1 cellular context compared by ENCODE assay signal in the genomic region with DNA sequence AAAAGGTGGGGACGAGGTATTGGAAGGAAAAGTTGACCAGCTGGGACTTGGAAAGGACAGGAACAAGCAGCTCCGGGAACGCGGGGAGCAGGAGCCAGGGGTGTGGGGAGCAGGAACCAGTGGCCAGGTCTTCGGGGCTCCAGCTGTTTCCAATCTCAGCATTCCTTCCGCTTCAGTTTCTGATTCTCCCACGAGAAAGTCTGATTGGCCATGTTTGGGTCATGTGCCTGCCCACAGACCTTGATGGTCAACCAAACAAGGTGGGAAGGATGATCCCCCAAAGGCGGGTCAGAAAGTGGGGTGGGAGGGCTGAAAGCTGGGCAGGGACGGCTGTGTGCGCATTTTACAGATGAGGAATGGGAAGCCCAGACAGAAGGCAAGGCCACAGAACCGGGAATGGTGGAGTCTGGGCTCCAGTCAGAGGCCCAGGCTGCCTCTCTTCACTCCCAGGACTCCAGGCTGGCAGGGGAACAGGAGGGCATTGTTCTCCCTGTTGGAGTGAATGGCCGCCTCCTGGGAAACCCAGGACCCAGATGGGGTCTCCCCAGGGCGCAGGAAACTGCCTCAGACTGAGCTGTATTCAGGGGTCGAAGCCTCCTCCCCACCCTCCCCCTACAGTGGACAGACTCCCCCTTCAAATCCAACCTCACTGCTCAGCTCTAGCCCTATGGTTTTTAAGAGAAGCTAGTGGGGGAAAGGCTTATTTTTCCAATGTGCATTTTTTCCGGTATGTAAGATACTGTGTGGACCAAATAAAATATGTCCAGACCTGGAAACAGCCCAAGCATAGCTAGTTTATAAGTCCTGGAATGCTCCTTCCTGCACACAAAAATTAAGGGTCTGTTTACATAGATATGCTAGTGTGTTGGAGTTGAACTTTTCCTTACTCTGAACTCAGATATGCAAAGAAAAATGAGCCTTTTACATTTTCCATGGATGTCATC.
TF ChIP-seq lines count a peak whose summit lies in the region.

No MANE protein-coding gene starts in this region.

TF ChIP-seq in HepG2, 621 proteins besides CTCF, POLR2A, EP300 and RAD21 (continued from another document and continues in another):
- TF ChIP-seq, protein P1, sequence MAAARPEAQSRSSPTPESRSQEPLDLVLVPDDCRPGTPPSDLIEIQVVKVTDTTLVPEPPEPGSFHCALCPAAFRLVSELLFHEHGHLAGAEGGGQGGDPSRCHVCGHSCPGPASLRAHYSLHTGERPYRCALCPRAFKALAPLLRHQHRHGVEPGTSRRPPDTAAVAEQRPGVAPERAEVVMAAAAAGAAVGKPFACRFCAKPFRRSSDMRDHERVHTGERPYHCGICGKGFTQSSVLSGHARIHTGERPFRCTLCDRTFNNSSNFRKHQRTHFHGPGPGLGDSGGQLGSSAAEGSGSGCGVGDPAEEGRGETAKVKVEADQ (CRISPR knock-in tag; IDR thresholded peaks at IDR 0.05; ENCODE audit: borderline replicate concordance) = no peak
- TF ChIP-seq RARA (CRISPR knock-in tag; IDR thresholded peaks at IDR 0.05) (no peak), MAFG (CRISPR knock-in tag; IDR thresholded peaks at IDR 0.05) (no peak), PCBP2 (optimal IDR thresholded peaks at IDR 0.05; ENCODE audit: low read depth, low read length, poor library complexity, severe bottlenecking) (no peak), CBX1 (IDR thresholded peaks at IDR 0.05; ENCODE audit: low read depth) (no peak), MATR3 (CRISPR knock-in tag; IDR thresholded peaks at IDR 0.05) (no peak), GATA4 (IDR thresholded peaks at IDR 0.05; ENCODE audit: borderline replicate concordance, low read depth) (no peak), RBFOX2 (IDR thresholded peaks at IDR 0.05; ENCODE audit: low read depth, low read length) (no peak), ZNF652 (CRISPR knock-in tag; IDR thresholded peaks at IDR 0.05; ENCODE audit: borderline replicate concordance, low read depth) (no peak), ZNF274 (CRISPR knock-in tag; IDR thresholded peaks at IDR 0.05) (peak; percentile 41; the same call in 1 of the 2 replicates), ZNF766 (CRISPR knock-in tag; IDR thresholded peaks at IDR 0.05; ENCODE audit: borderline replicate concordance) (0 out of 2 replicates have a peak, but pooled peaks have one; percentile 52), ELF4 (CRISPR knock-in tag; IDR thresholded peaks at IDR 0.05; ENCODE audit: borderline replicate concordance) (no peak), ZNF546 (CRISPR knock-in tag; conservative IDR thresholded peaks at IDR 0.05) (no peak), ZFX (CRISPR knock-in tag; IDR thresholded peaks at IDR 0.05; ENCODE audit: low read depth) (0 out of 2 replicates have a peak, but pooled peaks have one; percentile 29), SP140L (CRISPR knock-in tag; IDR thresholded peaks at IDR 0.05; ENCODE audit: borderline replicate concordance) (no peak), ZNF891 (CRISPR knock-in tag; IDR thresholded peaks at IDR 0.05) (no peak), ZNF552 (CRISPR knock-in tag; IDR thresholded peaks at IDR 0.05; ENCODE audit: borderline replicate concordance) (no peak), PRMT3 (CRISPR knock-in tag; IDR thresholded peaks at IDR 0.05; ENCODE audit: borderline replicate concordance, low read depth) (no peak), ZBTB38 (CRISPR knock-in tag; IDR thresholded peaks at IDR 0.05) (no peak), HNRNPUL1 (IDR thresholded peaks at IDR 0.05; ENCODE audit: low read depth, low read length) (no peak), KLF6 (CRISPR knock-in tag; IDR thresholded peaks at IDR 0.05) (0 out of 2 replicates have a peak, but pooled peaks have one; percentile 13), CENPT (CRISPR knock-in tag; IDR thresholded peaks at IDR 0.05; ENCODE audit: low read depth) (no peak)
- TF ChIP-seq, protein P2, sequence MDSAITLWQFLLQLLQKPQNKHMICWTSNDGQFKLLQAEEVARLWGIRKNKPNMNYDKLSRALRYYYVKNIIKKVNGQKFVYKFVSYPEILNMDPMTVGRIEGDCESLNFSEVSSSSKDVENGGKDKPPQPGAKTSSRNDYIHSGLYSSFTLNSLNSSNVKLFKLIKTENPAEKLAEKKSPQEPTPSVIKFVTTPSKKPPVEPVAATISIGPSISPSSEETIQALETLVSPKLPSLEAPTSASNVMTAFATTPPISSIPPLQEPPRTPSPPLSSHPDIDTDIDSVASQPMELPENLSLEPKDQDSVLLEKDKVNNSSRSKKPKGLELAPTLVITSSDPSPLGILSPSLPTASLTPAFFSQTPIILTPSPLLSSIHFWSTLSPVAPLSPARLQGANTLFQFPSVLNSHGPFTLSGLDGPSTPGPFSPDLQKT (CRISPR knock-in tag; IDR thresholded peaks at IDR 0.05; ENCODE audit: borderline replicate concordance) = no peak
- TF ChIP-seq, protein P3, sequence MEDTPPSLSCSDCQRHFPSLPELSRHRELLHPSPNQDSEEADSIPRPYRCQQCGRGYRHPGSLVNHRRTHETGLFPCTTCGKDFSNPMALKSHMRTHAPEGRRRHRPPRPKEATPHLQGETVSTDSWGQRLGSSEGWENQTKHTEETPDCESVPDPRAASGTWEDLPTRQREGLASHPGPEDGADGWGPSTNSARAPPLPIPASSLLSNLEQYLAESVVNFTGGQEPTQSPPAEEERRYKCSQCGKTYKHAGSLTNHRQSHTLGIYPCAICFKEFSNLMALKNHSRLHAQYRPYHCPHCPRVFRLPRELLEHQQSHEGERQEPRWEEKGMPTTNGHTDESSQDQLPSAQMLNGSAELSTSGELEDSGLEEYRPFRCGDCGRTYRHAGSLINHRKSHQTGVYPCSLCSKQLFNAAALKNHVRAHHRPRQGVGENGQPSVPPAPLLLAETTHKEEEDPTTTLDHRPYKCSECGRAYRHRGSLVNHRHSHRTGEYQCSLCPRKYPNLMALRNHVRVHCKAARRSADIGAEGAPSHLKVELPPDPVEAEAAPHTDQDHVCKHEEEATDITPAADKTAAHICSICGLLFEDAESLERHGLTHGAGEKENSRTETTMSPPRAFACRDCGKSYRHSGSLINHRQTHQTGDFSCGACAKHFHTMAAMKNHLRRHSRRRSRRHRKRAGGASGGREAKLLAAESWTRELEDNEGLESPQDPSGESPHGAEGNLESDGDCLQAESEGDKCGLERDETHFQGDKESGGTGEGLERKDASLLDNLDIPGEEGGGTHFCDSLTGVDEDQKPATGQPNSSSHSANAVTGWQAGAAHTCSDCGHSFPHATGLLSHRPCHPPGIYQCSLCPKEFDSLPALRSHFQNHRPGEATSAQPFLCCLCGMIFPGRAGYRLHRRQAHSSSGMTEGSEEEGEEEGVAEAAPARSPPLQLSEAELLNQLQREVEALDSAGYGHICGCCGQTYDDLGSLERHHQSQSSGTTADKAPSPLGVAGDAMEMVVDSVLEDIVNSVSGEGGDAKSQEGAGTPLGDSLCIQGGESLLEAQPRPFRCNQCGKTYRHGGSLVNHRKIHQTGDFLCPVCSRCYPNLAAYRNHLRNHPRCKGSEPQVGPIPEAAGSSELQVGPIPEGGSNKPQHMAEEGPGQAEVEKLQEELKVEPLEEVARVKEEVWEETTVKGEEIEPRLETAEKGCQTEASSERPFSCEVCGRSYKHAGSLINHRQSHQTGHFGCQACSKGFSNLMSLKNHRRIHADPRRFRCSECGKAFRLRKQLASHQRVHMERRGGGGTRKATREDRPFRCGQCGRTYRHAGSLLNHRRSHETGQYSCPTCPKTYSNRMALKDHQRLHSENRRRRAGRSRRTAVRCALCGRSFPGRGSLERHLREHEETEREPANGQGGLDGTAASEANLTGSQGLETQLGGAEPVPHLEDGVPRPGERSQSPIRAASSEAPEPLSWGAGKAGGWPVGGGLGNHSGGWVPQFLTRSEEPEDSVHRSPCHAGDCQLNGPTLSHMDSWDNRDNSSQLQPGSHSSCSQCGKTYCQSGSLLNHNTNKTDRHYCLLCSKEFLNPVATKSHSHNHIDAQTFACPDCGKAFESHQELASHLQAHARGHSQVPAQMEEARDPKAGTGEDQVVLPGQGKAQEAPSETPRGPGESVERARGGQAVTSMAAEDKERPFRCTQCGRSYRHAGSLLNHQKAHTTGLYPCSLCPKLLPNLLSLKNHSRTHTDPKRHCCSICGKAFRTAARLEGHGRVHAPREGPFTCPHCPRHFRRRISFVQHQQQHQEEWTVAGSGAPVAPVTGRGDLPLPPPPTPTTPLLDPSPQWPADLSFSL (CRISPR knock-in tag; IDR thresholded peaks at IDR 0.05) = no peak
- TF ChIP-seq, protein P4, sequence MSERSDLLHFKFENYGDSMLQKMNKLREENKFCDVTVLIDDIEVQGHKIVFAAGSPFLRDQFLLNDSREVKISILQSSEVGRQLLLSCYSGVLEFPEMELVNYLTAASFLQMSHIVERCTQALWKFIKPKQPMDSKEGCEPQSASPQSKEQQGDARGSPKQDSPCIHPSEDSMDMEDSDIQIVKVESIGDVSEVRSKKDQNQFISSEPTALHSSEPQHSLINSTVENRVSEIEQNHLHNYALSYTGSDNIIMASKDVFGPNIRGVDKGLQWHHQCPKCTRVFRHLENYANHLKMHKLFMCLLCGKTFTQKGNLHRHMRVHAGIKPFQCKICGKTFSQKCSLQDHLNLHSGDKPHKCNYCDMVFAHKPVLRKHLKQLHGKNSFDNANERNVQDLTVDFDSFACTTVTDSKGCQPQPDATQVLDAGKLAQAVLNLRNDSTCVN (CRISPR knock-in tag; IDR thresholded peaks at IDR 0.05; ENCODE audit: borderline replicate concordance) = no peak
- TF ChIP-seq, protein P5, sequence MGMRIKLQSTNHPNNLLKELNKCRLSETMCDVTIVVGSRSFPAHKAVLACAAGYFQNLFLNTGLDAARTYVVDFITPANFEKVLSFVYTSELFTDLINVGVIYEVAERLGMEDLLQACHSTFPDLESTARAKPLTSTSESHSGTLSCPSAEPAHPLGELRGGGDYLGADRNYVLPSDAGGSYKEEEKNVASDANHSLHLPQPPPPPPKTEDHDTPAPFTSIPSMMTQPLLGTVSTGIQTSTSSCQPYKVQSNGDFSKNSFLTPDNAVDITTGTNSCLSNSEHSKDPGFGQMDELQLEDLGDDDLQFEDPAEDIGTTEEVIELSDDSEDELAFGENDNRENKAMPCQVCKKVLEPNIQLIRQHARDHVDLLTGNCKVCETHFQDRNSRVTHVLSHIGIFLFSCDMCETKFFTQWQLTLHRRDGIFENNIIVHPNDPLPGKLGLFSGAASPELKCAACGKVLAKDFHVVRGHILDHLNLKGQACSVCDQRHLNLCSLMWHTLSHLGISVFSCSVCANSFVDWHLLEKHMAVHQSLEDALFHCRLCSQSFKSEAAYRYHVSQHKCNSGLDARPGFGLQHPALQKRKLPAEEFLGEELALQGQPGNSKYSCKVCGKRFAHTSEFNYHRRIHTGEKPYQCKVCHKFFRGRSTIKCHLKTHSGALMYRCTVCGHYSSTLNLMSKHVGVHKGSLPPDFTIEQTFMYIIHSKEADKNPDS (CRISPR knock-in tag; IDR thresholded peaks at IDR 0.05) = no peak
- TF ChIP-seq, protein P6, sequence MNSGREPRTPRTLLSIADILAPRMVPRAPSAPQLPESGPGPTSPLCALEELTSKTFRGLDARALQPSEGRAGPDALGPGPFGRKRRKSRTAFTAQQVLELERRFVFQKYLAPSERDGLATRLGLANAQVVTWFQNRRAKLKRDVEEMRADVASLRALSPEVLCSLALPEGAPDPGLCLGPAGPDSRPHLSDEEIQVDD (CRISPR knock-in tag; IDR thresholded peaks at IDR 0.05; ENCODE audit: borderline replicate concordance) = no peak
- TF ChIP-seq, protein P7, sequence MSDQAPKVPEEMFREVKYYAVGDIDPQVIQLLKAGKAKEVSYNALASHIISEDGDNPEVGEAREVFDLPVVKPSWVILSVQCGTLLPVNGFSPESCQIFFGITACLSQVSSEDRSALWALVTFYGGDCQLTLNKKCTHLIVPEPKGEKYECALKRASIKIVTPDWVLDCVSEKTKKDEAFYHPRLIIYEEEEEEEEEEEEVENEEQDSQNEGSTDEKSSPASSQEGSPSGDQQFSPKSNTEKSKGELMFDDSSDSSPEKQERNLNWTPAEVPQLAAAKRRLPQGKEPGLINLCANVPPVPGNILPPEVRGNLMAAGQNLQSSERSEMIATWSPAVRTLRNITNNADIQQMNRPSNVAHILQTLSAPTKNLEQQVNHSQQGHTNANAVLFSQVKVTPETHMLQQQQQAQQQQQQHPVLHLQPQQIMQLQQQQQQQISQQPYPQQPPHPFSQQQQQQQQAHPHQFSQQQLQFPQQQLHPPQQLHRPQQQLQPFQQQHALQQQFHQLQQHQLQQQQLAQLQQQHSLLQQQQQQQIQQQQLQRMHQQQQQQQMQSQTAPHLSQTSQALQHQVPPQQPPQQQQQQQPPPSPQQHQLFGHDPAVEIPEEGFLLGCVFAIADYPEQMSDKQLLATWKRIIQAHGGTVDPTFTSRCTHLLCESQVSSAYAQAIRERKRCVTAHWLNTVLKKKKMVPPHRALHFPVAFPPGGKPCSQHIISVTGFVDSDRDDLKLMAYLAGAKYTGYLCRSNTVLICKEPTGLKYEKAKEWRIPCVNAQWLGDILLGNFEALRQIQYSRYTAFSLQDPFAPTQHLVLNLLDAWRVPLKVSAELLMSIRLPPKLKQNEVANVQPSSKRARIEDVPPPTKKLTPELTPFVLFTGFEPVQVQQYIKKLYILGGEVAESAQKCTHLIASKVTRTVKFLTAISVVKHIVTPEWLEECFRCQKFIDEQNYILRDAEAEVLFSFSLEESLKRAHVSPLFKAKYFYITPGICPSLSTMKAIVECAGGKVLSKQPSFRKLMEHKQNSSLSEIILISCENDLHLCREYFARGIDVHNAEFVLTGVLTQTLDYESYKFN (CRISPR knock-in tag; conservative IDR thresholded peaks at IDR 0.05) = 0 out of 2 replicates have a peak, but pooled peaks have one; percentile 23
- TF ChIP-seq, protein P8, sequence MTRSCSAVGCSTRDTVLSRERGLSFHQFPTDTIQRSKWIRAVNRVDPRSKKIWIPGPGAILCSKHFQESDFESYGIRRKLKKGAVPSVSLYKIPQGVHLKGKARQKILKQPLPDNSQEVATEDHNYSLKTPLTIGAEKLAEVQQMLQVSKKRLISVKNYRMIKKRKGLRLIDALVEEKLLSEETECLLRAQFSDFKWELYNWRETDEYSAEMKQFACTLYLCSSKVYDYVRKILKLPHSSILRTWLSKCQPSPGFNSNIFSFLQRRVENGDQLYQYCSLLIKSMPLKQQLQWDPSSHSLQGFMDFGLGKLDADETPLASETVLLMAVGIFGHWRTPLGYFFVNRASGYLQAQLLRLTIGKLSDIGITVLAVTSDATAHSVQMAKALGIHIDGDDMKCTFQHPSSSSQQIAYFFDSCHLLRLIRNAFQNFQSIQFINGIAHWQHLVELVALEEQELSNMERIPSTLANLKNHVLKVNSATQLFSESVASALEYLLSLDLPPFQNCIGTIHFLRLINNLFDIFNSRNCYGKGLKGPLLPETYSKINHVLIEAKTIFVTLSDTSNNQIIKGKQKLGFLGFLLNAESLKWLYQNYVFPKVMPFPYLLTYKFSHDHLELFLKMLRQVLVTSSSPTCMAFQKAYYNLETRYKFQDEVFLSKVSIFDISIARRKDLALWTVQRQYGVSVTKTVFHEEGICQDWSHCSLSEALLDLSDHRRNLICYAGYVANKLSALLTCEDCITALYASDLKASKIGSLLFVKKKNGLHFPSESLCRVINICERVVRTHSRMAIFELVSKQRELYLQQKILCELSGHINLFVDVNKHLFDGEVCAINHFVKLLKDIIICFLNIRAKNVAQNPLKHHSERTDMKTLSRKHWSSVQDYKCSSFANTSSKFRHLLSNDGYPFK (CRISPR knock-in tag; IDR thresholded peaks at IDR 0.05; ENCODE audit: borderline replicate concordance) = peak; percentile 43; the same call in 1 of the 2 replicates
- TF ChIP-seq, protein P9, sequence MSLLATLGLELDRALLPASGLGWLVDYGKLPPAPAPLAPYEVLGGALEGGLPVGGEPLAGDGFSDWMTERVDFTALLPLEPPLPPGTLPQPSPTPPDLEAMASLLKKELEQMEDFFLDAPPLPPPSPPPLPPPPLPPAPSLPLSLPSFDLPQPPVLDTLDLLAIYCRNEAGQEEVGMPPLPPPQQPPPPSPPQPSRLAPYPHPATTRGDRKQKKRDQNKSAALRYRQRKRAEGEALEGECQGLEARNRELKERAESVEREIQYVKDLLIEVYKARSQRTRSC (CRISPR knock-in tag; IDR thresholded peaks at IDR 0.05; ENCODE audit: low read depth) = no peak
